Comparison of ENCODE assay signal across 15 cellular contexts in genomic region chr4:960736-961650, GRCh38.
"Had no signal": no experiment of that assay in that cellular context is flagged by ENCODE, and none has a peak within 500 bp of the region (broad histone marks: within the 10 kb centered on the region; RNA-seq: fewer than 3 reads in every experiment).

No MANE protein-coding gene starts in this region.

- DNase-seq: activated CD4-positive, alpha-beta T cell treated with anti-CD3 and anti-CD28 coated beads, Interleukin-2, amount 10 ng/mL, durations not matched to agents 7 days and 5 days; activated CD8-positive, alpha-beta T cell treated with anti-CD3 and anti-CD28 coated beads, Interleukin-2, amount 10 ng/mL, durations not matched to agents 7 days and 5 days; activated naive CD4-positive, alpha-beta T cell treated with Interleukin-2 at 50 U/mL for 16 hours; activated naive CD8-positive, alpha-beta T cell treated with anti-CD3 and anti-CD28 coated beads, Interleukin-2, amount 10 ng/mL, durations not matched to agents 7 days and 5 days; activated T-cell treated with anti-CD3 and anti-CD28 coated beads, Interleukin-2, amount 50 U/mL, for 24 hours; brain microvascular endothelial cell; cortex of kidney; erythroblast; gastrocnemius medialis; lower lobe of right lung; nucleus accumbens; stimulated activated CD4-positive, alpha-beta T cell treated with anti-CD3 and anti-CD28 coated beads, Interleukin-2, amount 100 ng/mL, for 24 hours; T1000 had no signal

- H3K27me3 ChIP-seq: brain microvascular endothelial cell, gastrocnemius medialis, suprapubic skin had no signal

- FAIRE-seq: endometrium had no signal

- H3K4me1 ChIP-seq: gastrocnemius medialis, lower lobe of right lung had no signal

- H3K9me3 ChIP-seq: gastrocnemius medialis, lower lobe of right lung, suprapubic skin had no signal

- H3K4me3 ChIP-seq: gastrocnemius medialis, lower lobe of right lung, suprapubic skin had no signal

- H3K27ac ChIP-seq: brain microvascular endothelial cell, gastrocnemius medialis, lower lobe of right lung, suprapubic skin had no signal
